Comparison of ENCODE assay signal across 16 cellular contexts in the genomic region with DNA sequence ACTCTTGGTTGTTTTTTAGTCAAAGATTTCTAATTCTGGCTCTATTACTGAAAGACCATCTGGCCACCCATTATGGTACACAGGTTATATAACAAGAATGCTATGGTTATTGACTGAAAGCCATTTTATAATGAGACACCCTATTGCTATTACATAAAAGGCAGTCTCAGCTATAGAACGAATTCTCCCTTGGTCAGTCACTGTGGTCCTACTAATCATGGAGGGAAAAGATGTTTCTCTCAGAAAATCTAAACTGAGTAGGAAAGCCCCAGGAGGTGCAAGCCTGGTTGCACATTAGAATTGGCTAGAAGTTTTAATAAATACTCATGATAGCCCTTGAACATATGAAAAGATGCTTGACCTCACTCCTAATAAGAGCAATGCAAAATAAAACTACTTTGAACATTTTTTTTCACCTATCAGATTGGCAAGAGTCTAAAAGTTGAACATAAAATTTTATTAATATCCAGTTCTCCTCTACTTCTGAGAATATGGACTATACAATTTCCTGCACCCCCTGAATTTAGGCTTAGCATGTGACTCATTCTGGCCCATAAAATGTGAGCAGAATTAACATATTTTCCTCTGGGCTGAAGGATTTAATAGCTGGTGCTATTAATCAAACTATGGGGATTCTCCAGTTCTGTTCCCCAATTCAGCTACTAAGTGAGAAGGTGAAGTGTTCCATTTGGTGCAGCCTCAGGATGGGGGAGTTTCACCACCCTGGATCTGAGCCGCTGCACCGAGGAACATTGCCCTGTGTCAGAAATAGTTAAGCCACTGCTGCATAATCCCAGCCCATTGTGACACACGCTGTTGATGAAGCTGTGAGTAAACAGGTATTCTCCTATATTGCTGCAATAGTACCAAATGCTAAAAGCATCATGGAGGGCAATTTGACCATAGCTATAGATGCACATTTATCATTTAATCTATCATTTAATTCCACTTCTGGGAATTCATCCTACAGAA. TPM values are rescaled to one million over a fixed set of nuclear protein-coding genes. Genes with fewer than 3 reads are reported as not detected.
DNase-seq lines count a peak whose midpoint lies in the region; ATAC-seq and TF ChIP-seq lines count a peak whose summit lies in the region.
"Had no signal": no experiment of that assay in that cellular context is flagged by ENCODE, and none has a peak within 500 bp of the region (broad histone marks: within the 10 kb centered on the region; RNA-seq: fewer than 3 reads in every experiment).

No MANE protein-coding gene starts in this region.

- H3K27me3 ChIP-seq in esophagus squamous epithelium (no peaks in the 10 kb centered on the region), stomach (no peaks in the 10 kb centered on the region), right atrium auricular region (no peaks in the 10 kb centered on the region)
- H3K27me3 ChIP-seq: tibial artery had no signal

- TF ChIP-seq EP300 in stomach (IDR thresholded peaks at IDR 0.05) = no peak

- H3K27me3 Mint-ChIP-seq in HFFc6 (ENCODE audit: insufficient read depth) = no peaks in the 10 kb centered on the region; the same call in 1 of the 2 replicates
- H3K27me3 Mint-ChIP-seq in stimulated activated naive B cell treated with anti-CD40 and anti-IgM and Interleukin-4, amounts not matched to agents 10 μg/mL and 1 μg/mL and 100 μg/mL, for 72 hours = no peaks in the 10 kb centered on the region

- H3K4me1 ChIP-seq in esophagus squamous epithelium = peaks cover 3 to 29% (median 11%) of the 10 kb centered on the region in 3 donors
- peaks cover 0 to 3% (median 0%) of the 10 kb centered on the region in 4 donors for H3K4me1 ChIP-seq in stomach
- no peaks in the 10 kb centered on the region for H3K4me1 ChIP-seq in right atrium auricular region
- H3K4me1 ChIP-seq: tibial artery had no signal

- H3K27ac Mint-ChIP-seq in HFFc6 = peak overlapping the region; percentile 89
- no peak overlapping the region for H3K27ac Mint-ChIP-seq in stimulated activated naive B cell treated with anti-CD40 and anti-IgM and Interleukin-4, amounts not matched to agents 10 μg/mL and 1 μg/mL and 100 μg/mL, for 72 hours
- H3K27ac Mint-ChIP-seq: activated naive CD4-positive, alpha-beta T cell treated with anti-CD3 and anti-CD28 coated beads for 36 hours had no signal

- H3K4me3 Mint-ChIP-seq in HFFc6 = peak overlapping the region; percentile 47
- no peak overlapping the region for H3K4me3 Mint-ChIP-seq in stimulated activated naive B cell treated with anti-CD40 and anti-IgM and Interleukin-4, amounts not matched to agents 10 μg/mL and 1 μg/mL and 100 μg/mL, for 72 hours
- H3K4me3 Mint-ChIP-seq: activated naive CD4-positive, alpha-beta T cell treated with anti-CD3 and anti-CD28 coated beads for 36 hours had no signal

- H3K4me3 ChIP-seq in esophagus squamous epithelium = no peak overlapping the region
- H3K4me3 ChIP-seq in stomach = no peak overlapping the region
- no peak overlapping the region for H3K4me3 ChIP-seq in right atrium auricular region
- H3K4me3 ChIP-seq: lung, tibial artery had no signal

- H3K36me3 Mint-ChIP-seq in HFFc6 (ENCODE audit: low read depth) = no peaks in the 10 kb centered on the region
- H3K36me3 Mint-ChIP-seq in stimulated activated naive B cell treated with anti-CD40 and anti-IgM and Interleukin-4, amounts not matched to agents 10 μg/mL and 1 μg/mL and 100 μg/mL, for 72 hours = no peaks in the 10 kb centered on the region

- H3K27ac ChIP-seq in esophagus squamous epithelium (peak overlapping the region in 3 of 4 donors; percentile 63 to 90 (median 86)), stomach (no peak overlapping the region), right atrium auricular region (no peak overlapping the region)
- H3K27ac ChIP-seq: tibial artery had no signal

- peaks cover 26% of the 10 kb centered on the region for H3K4me1 Mint-ChIP-seq in HFFc6 (ENCODE audit: low read depth)
- H3K4me1 Mint-ChIP-seq in stimulated activated naive B cell treated with anti-CD40 and anti-IgM and Interleukin-4, amounts not matched to agents 10 μg/mL and 1 μg/mL and 100 μg/mL, for 72 hours = no peaks in the 10 kb centered on the region

- no peak for TF ChIP-seq CTCF in HFFc6 (IDR thresholded peaks at IDR 0.05)
- TF ChIP-seq CTCF in esophagus squamous epithelium (IDR thresholded peaks at IDR 0.05) = no peak
- TF ChIP-seq CTCF in stomach (IDR thresholded peaks at IDR 0.05) = no peak
- no peak for TF ChIP-seq CTCF in right atrium auricular region (IDR thresholded peaks at IDR 0.05)

- H3K36me3 ChIP-seq in esophagus squamous epithelium (no peaks in the 10 kb centered on the region), stomach (no peaks in the 10 kb centered on the region), right atrium auricular region (no peaks in the 10 kb centered on the region)
- H3K36me3 ChIP-seq: tibial artery had no signal

- no peak for ATAC-seq in stimulated activated naive B cell treated with anti-CD40 and anti-IgM and Interleukin-4, amounts not matched to agents 10 μg/mL and 1 μg/mL and 100 μg/mL, for 72 hours (replicated peaks)

- WGBS in esophagus squamous epithelium, 2 donors = 37 to 60% methylated on average over 4 of the region's 4 CpGs
- 62 to 76% (median 67%) methylated on average over 4 of the region's 4 CpGs for WGBS in stomach, 5 donors

- no peak for TF ChIP-seq POLR2A in esophagus squamous epithelium (IDR thresholded peaks at IDR 0.05)
- no peak for TF ChIP-seq POLR2A in stomach (IDR thresholded peaks at IDR 0.05)

- intact Hi-C loops in esophagus squamous epithelium (cut with DNase I) (no loop called here), stomach (cut with DNase I; ENCODE audit: low total_unique reads) (no loop called here)

- DNase-seq in HFFc6 (no peak), NCI-H524 treated with DMSO at 0.1 percent for 48 hours (lab: John Stamatoyannopoulos, UW) (peak; percentile 60), esophagus squamous epithelium (lab: John Stamatoyannopoulos, UW) (no peak), renal cortical epithelial cell (ENCODE audit: low read depth) (peak; percentile 30), stomach (no peak), right atrium auricular region (ENCODE audit: low spot score) (no peak), NCI-H510A (lab: John Stamatoyannopoulos, UW) (no peak)
- DNase-seq in stimulated activated naive B cell treated with anti-CD40 and anti-IgM and Interleukin-4, amounts not matched to agents 10 μg/mL and 1 μg/mL and 100 μg/mL, for 72 hours = no peak
- DNase-seq: activated CD4-positive, alpha-beta T cell treated with anti-CD3 and anti-CD28 coated beads for 48 hours; activated CD8-positive, alpha-beta memory T cell treated with anti-CD3 and anti-CD28 coated beads, Interleukin-2, amount 50 U/mL, for 48 hours; activated naive CD4-positive, alpha-beta T cell treated with anti-CD3 and anti-CD28 coated beads for 36 hours; cortex of kidney; NCI-H1436 treated with DMSO at 0.1 percent for 48 hours; NCI-H2227 treated with DMSO at 0.1 percent for 48 hours had no signal

- no peaks in the 10 kb centered on the region for H3K9me3 ChIP-seq in esophagus squamous epithelium
- no peaks in the 10 kb centered on the region for H3K9me3 ChIP-seq in stomach
- no peaks in the 10 kb centered on the region for H3K9me3 ChIP-seq in right atrium auricular region
- H3K9me3 ChIP-seq: tibial artery had no signal

- H3K9me3 Mint-ChIP-seq in HFFc6 = no peaks in the 10 kb centered on the region
- no peaks in the 10 kb centered on the region for H3K9me3 Mint-ChIP-seq in stimulated activated naive B cell treated with anti-CD40 and anti-IgM and Interleukin-4, amounts not matched to agents 10 μg/mL and 1 μg/mL and 100 μg/mL, for 72 hours
- H3K9me3 Mint-ChIP-seq: activated naive CD4-positive, alpha-beta T cell treated with anti-CD3 and anti-CD28 coated beads for 36 hours had no signal

RNA-seq across cellular contexts. Expression of a gene that starts 11.5 kb away (rescaled TPM):
- 10 to 100 TPM; 44.0 to 51.5 (median 47.6) TPM for total RNA-seq in HFFc6 (2021; fragmentation: NEBNext Ultra II Directional; extraction: Animal tissue kit (Norgen Biotek cat#: 25700))
- total RNA-seq in esophagus squamous epithelium (10 to 100 TPM; 38.2 to 46.2 (median 44.4) TPM), renal cortical epithelial cell (48.1 and 66.8 TPM in 2 replicates), stomach (10 to 100 TPM; 17.0 to 60.3 (median 26.3) TPM), right atrium auricular region (10 to 100 TPM; 46.7 to 53.7 TPM)
- polyA plus RNA-seq in stomach = 10 to 100 TPM; 11.6 to 12.5 (median 11.7) TPM

RNA-seq across cellular contexts. Expression of a gene that starts 46.9 kb away (rescaled TPM):
- 10 to 100 TPM; 34.2 to 40.7 (median 38.0) TPM for total RNA-seq in HFFc6 (2021; fragmentation: NEBNext Ultra II Directional; extraction: Animal tissue kit (Norgen Biotek cat#: 25700))
- total RNA-seq in esophagus squamous epithelium (10 to 100 TPM; 13.0 to 19.6 (median 17.1) TPM), renal cortical epithelial cell (5.2 and 12.9 TPM in 2 replicates), stomach (10 to 100 TPM in 4 of 5 donors, 1 to 10 TPM in 1; 8.8 to 22.8 (median 11.1) TPM), right atrium auricular region (10 to 100 TPM; 20.8 to 26.0 TPM)
- 10 to 100 TPM; 16.7 to 24.0 (median 17.1) TPM for polyA plus RNA-seq in stomach

RNA-seq across cellular contexts. Expression of a gene that starts 47.1 kb away (rescaled TPM):
- 10 to 100 TPM; 51.0 to 61.3 (median 57.2) TPM for total RNA-seq in HFFc6 (2021; fragmentation: NEBNext Ultra II Directional; extraction: Animal tissue kit (Norgen Biotek cat#: 25700))
- total RNA-seq in esophagus squamous epithelium (10 to 100 TPM; 25.4 to 48.6 (median 33.8) TPM), renal cortical epithelial cell (13.4 and 58.2 TPM in 2 replicates), stomach (100 to 1,000 TPM in 1 of 5 donors, 10 to 100 TPM in 4; 37.3 to 174 (median 91.9) TPM), right atrium auricular region (10 to 100 TPM; 46.7 to 55.1 TPM)
- 10 to 100 TPM; 22.7 to 33.0 (median 25.1) TPM for polyA plus RNA-seq in stomach

Comparison
In these comparisons a context has a peak if more than half of its experiments do, and no peak if none do; other contexts are left out.
1. DNase-seq: peak in NCI-H524 treated with DMSO at 0.1 percent for 48 hours (single experiment) and renal cortical epithelial cell (single experiment); none in HFFc6 (single experiment), esophagus squamous epithelium (single experiment), stomach (single experiment), right atrium auricular region (single experiment), stimulated activated naive B cell treated with anti-CD40 and anti-IgM and Interleukin-4, amounts not matched to agents 10 μg/mL and 1 μg/mL and 100 μg/mL, for 72 hours (single experiment) and NCI-H510A (single experiment).
2. H3K27ac ChIP-seq: peak in esophagus squamous epithelium (3 of 4); none in stomach (0 of 5) and right atrium auricular region (0 of 2).